23 cellular contexts compared by ENCODE assay signal in genomic region chr7:121331574-121331973, GRCh38. TPM values are rescaled to one million over a fixed set of nuclear protein-coding genes. Genes with fewer than 3 reads are reported as not detected.
A peak's percentile ranks its signal among the peaks of the same experiment; 100 is the strongest.
DNase-seq lines count a peak whose midpoint lies in the region; ATAC-seq and TF ChIP-seq lines count a peak whose summit lies in the region.
"Had no signal": no experiment of that assay in that cellular context is flagged by ENCODE, and none has a peak within 500 bp of the region (broad histone marks: within the 10 kb centered on the region; RNA-seq: fewer than 3 reads in every experiment).

No MANE protein-coding gene starts in this region.

- H2AK5ac ChIP-seq in IMR-90 (ENCODE audit: low read depth, low read length) = peak overlapping the region; percentile 14; the same call in 1 of the 2 replicates

- H3K4me3 ChIP-seq in IMR-90 (ENCODE audit: insufficient read depth, low read depth, low read length) = no peak overlapping the region
- peak overlapping the region; percentile 81 for H3K4me3 ChIP-seq in WI38 (ENCODE audit: low read depth, low read length)
- no peak overlapping the region for H3K4me3 ChIP-seq in lower leg skin (ENCODE audit: low read depth, poor library complexity, severe bottlenecking)

- peak overlapping the region in 2 of 3 experiments; percentile 14 to 46 for H3K4me3 Mint-ChIP-seq in nephron
- H3K4me3 Mint-ChIP-seq: CD4-positive, alpha-beta T cell had no signal

- intact Hi-C loops in IMR-90 (cut with micrococcal nuclease) = loop anchor here (10.0 kb wide), 1 partner anchor 527 kb away; no protein-coding TSS in a partner anchor
- intact Hi-C loops in lower leg skin (cut with DNase I; ENCODE audit: low total_unique reads) = loop anchor here (10.0 kb wide), 1 partner anchor 197 kb away; no protein-coding TSS in a partner anchor

- BruUV-seq in IMR-90 (replicated peaks; lab: Mats Ljungman, UMichigan) = no TSS peak

- H3K4ac ChIP-seq in IMR-90 (ENCODE audit: low read depth, low read length) = no peak overlapping the region

- in situ Hi-C loops in IMR-90 (cut with MboI; ENCODE audit: low sequenced_read_pairs) = loop anchor here (25.0 kb wide), 2 partner anchors 194 to 344 kb away; partner anchors contain the start of gene CPED1

- H2AK9ac ChIP-seq in IMR-90 (replicated peaks; ENCODE audit: low read depth, low read length, poor library complexity) = no peak overlapping the region

- TF ChIP-seq CTCF in IMR-90 (conservative IDR thresholded peaks at IDR 0.05; ENCODE audit: low read depth, low read length) (no peak), WI38 (IDR thresholded peaks at IDR 0.05; ENCODE audit: low read depth, low read length) (no peak), nephron (IDR thresholded peaks at IDR 0.05; ENCODE audit: unreplicated experiment in 3 of 3) (no peak), lower leg skin (IDR thresholded peaks at IDR 0.05) (no peak)

- H3K9me1 ChIP-seq in IMR-90 (ENCODE audit: insufficient read depth, low read length) = no peaks in the 10 kb centered on the region

- peaks cover 54% of the 10 kb centered on the region for H3K27me3 Mint-ChIP-seq in nephron (ENCODE audit: low read depth)

- H2BK15ac ChIP-seq in IMR-90 (ENCODE audit: low read depth, low read length) = no peak overlapping the region

- no peak overlapping the region for H4K8ac ChIP-seq in IMR-90 (ENCODE audit: low read depth in 2 of 2, low read length in 2 of 2)

- no peak overlapping the region for H4K5ac ChIP-seq in IMR-90 (ENCODE audit: low read depth, low read length)

- peaks cover 21% of the 10 kb centered on the region for H3K27me3 ChIP-seq in IMR-90 (ENCODE audit: control insufficient read depth, insufficient read depth, low read length)

- no peak overlapping the region for H3K4me2 ChIP-seq in IMR-90 (ENCODE audit: low read depth, low read length)

- H3K23ac ChIP-seq in IMR-90 (ENCODE audit: low read depth, low read length) = no peak overlapping the region

- peaks cover 19% of the 10 kb centered on the region for H3K4me1 Mint-ChIP-seq in nephron

- no peak for DNase-seq in IMR-90
- no peak for DNase-seq in HUDEP-2 (lab: John Stamatoyannopoulos, UW; ENCODE audit: unreplicated experiment in 76 of 76)
- DNase-seq in lower leg skin (ENCODE audit: low spot score in 2 of 2) = no peak
- DNase-seq in NCI-H2107 (lab: John Stamatoyannopoulos, UW) = no peak
- no peak for DNase-seq in CD1c-positive myeloid dendritic cell (ENCODE audit: extremely low spot score)
- DNase-seq: AML-193; Caco-2; CD4-positive, alpha-beta T cell; H7; Karpas-422; NCI-H1436; NCI-H2029 treated with DMSO at 0.1 percent for 48 hours; NCI-H2171 treated with DMSO at 0.1 percent for 48 hours; NCI-H446; NCI-H526 treated with DMSO at 0.1 percent for 48 hours; NK-92 treated with Interleukin-12 subunit alpha and Interleukin-12 subunit beta, amount 100 ng/mL, for 24 hours; Right ventricle myocardium superior had no signal

- no peak overlapping the region for H3K56ac ChIP-seq in IMR-90 (ENCODE audit: extremely low read depth, insufficient read depth, low read length)

- TF ChIP-seq RAD21 in IMR-90 (IDR thresholded peaks at IDR 0.05; ENCODE audit: low read length) = no peak

- POLR2A ChIA-PET in IMR-90 (lab: Charles Lee; ENCODE audit: unreplicated experiment) = no interaction called here

- no peaks in the 10 kb centered on the region for H3K36me3 ChIP-seq in IMR-90 (ENCODE audit: control insufficient read depth, insufficient read depth, low read length)

- H3K14ac ChIP-seq in IMR-90 (replicated peaks; ENCODE audit: low read depth, low read length) = no peak overlapping the region

- no peak overlapping the region for H2BK120ac ChIP-seq in IMR-90 (ENCODE audit: low read depth, low read length)

- H3K27ac Mint-ChIP-seq in nephron = no peak overlapping the region
- H3K27ac Mint-ChIP-seq: CD4-positive, alpha-beta T cell had no signal

- no peaks in the 10 kb centered on the region for H3K36me3 Mint-ChIP-seq in nephron (ENCODE audit: low read depth)

- no peak overlapping the region for H2BK20ac ChIP-seq in IMR-90 (ENCODE audit: low read depth, low read length)

- CTCF ChIA-PET in IMR-90 (lab: Yijun Ruan, JAX) = no interaction called here

- no peaks in the 10 kb centered on the region for H4K20me1 ChIP-seq in IMR-90 (ENCODE audit: insufficient read depth, low read length)

- H2AFZ ChIP-seq in IMR-90 (replicated peaks; ENCODE audit: low read length, poor library complexity) = no peak overlapping the region

- no peak for ATAC-seq in IMR-90 (ENCODE audit: low read depth)
- ATAC-seq: SK-N-SH treated with all-trans-retinoic acid at 6 μM for 48 hours had no signal

- no peak overlapping the region for H2BK5ac ChIP-seq in IMR-90 (ENCODE audit: low read depth, low read length, poor library complexity, severe bottlenecking)

- no peaks in the 10 kb centered on the region for H3K9me3 ChIP-seq in IMR-90 (ENCODE audit: control insufficient read depth, insufficient read depth, low read length)
- H3K9me3 ChIP-seq: Caco-2 had no signal

- no peak for TF ChIP-seq POLR2A in IMR-90 (IDR thresholded peaks at IDR 0.05; ENCODE audit: low read depth, low read length)
- no peak for TF ChIP-seq POLR2A in lower leg skin (IDR thresholded peaks at IDR 0.05)

- H3K18ac ChIP-seq in IMR-90 (ENCODE audit: low read depth, low read length) = no peak overlapping the region

- H3K9ac ChIP-seq in IMR-90 (ENCODE audit: low read depth, low read length) = no peak overlapping the region

- WGBS in IMR-90 (ENCODE audit: extremely low coverage in 2 of 2, insufficient read length in 1 of 2), 2 experiments = 74% methylated on average over 3 of the region's 5 CpGs; no CpG with 5 or more reads in 1 of the 2 experiments
- WGBS in lower leg skin, 2 donors = 58 to 65% methylated on average over 5 of the region's 5 CpGs

- dilution Hi-C loops in IMR-90 (cut with HindIII; ENCODE audit: low sequenced_read_pairs, unreplicated experiment) = no loop called here

- no peaks in the 10 kb centered on the region for H3K9me3 Mint-ChIP-seq in nephron
- H3K9me3 Mint-ChIP-seq: CD4-positive, alpha-beta T cell had no signal

- H3K27ac ChIP-seq in IMR-90 (ENCODE audit: insufficient read depth, low read length) = no peak overlapping the region

- no peaks in the 10 kb centered on the region; the same call in 1 of the 2 replicates for H3K4me1 ChIP-seq in IMR-90 (ENCODE audit: control insufficient read depth, insufficient read depth, low read length)

- H3K79me1 ChIP-seq in IMR-90 (ENCODE audit: low read depth in 1 of 2, low read length in 2 of 2) = peaks cover 0 to 6% of the 10 kb centered on the region in 2 experiments; a peak in 1 of 4 replicates

- no peak overlapping the region for H4K91ac ChIP-seq in IMR-90 (ENCODE audit: insufficient read depth, low read depth, low read length)

TF ChIP-seq in IMR-90, 13 proteins besides CTCF, POLR2A, EP300 and RAD21:
- TF ChIP-seq USF2 (IDR thresholded peaks at IDR 0.05; ENCODE audit: low read depth, low read length) (no peak), RCOR1 (IDR thresholded peaks at IDR 0.05; ENCODE audit: insufficient replicate concordance, low read length) (no peak), CHD1 (IDR thresholded peaks at IDR 0.05; ENCODE audit: low read depth, low read length) (no peak), FOS (IDR thresholded peaks at IDR 0.05; ENCODE audit: low read depth, low read length) (no peak), CEBPB (IDR thresholded peaks at IDR 0.05; ENCODE audit: low read depth, low read length) (no peak), NFE2L2 (IDR thresholded peaks at IDR 0.05; ENCODE audit: low read depth, low read length) (no peak), MAZ (IDR thresholded peaks at IDR 0.05; ENCODE audit: borderline replicate concordance, low read depth, low read length) (no peak), RFX5 (IDR thresholded peaks at IDR 0.05; ENCODE audit: low read depth, low read length) (no peak), BHLHE40 (IDR thresholded peaks at IDR 0.05; ENCODE audit: low read depth, low read length) (no peak), SMC3 (IDR thresholded peaks at IDR 0.05; ENCODE audit: low read depth, low read length) (no peak), MXI1 (IDR thresholded peaks at IDR 0.05; ENCODE audit: borderline replicate concordance, low read depth, low read length) (no peak), ELK1 (IDR thresholded peaks at IDR 0.05; ENCODE audit: borderline replicate concordance, low read depth, low read length) (no peak), MAFK (IDR thresholded peaks at IDR 0.05; ENCODE audit: low read depth, low read length) (no peak)
TF ChIP-seq in IMR-90: peak in this region for 0.

RNA-seq across cellular contexts. Expression of gene WNT16, which starts 2.8 kb away (rescaled TPM):
- total RNA-seq in IMR-90 (2012; rRNA removed) (1.1 and 1.7 TPM in 2 replicates), lower leg skin (10 to 100 TPM; 12.7 to 23.9 (median 16.2) TPM)
- polyA plus RNA-seq in IMR-90 (2012; rRNA removed) = 0.68 and 0.95 TPM in 2 replicates
- polyA plus RNA-seq in IMR-90 (2012; cell fraction: cytosol; rRNA removed) = 0.22 and 0.25 TPM in 2 replicates
- 0.18 and 0.41 TPM in 2 replicates for polyA plus RNA-seq in IMR-90 (2012; cell fraction: nucleus; rRNA removed; ENCODE audit: low replicate concordance)
- total RNA-seq: Caco-2; CD4-positive, alpha-beta T cell; H7; HT-29; MCF 10A; OCI-LY7; Right ventricle myocardium superior had no signal
